25 cellular contexts compared by ENCODE assay signal in genomic region chr2:157936464-157936863, GRCh38.
"Had no signal": no experiment of that assay in that cellular context is flagged by ENCODE, and none has a peak within 500 bp of the region (broad histone marks: within the 10 kb centered on the region; RNA-seq: fewer than 3 reads in every experiment).

No MANE protein-coding gene starts in this region.

- ATAC-seq: effector memory CD8-positive, alpha-beta T cell; gastroesophageal sphincter; left lung; naive thymus-derived CD8-positive, alpha-beta T cell; T-cell; upper lobe of right lung had no signal

- H3K4me3 ChIP-seq: dorsolateral prefrontal cortex, esophagus squamous epithelium, gastroesophageal sphincter, left lung, lung, neural progenitor cell, sigmoid colon, upper lobe of right lung had no signal

- DNase-seq: activated CD4-positive, alpha-beta T cell treated with anti-CD3 and anti-CD28 coated beads for 1 hour; activated CD4-positive, alpha-beta T cell treated with anti-CD3 and anti-CD28 coated beads, Interleukin-2, amount 50 U/mL, for 1 hour; activated gamma-delta T cell treated with Interleukin-2 at 50 U/mL for 16 hours; activated T-cell treated with anti-CD3 and anti-CD28 coated beads, Interleukin-2, amount 50 U/mL, for 1 hour; anterior cingulate cortex; brain microvascular endothelial cell; dorsolateral prefrontal cortex; effector memory CD8-positive, alpha-beta T cell; esophagus squamous epithelium; head of caudate nucleus; kidney; retina; sigmoid colon; stimulated activated CD4-positive, alpha-beta T cell treated with anti-CD3 and anti-CD28 coated beads, Interleukin-2, amount 100 ng/mL, for 48 hours; stimulated activated naive CD4-positive, alpha-beta T cell treated with Interleukin-2 at 50 U/mL for 16 hours; T-cell; upper lobe of right lung; WERI-Rb-1 had no signal

- FAIRE-seq: colon, endothelial cell of umbilical vein, kidney had no signal

- H3K36me3 ChIP-seq: brain microvascular endothelial cell, esophagus squamous epithelium, gastroesophageal sphincter, left lung, neural progenitor cell, sigmoid colon, upper lobe of right lung, WERI-Rb-1 had no signal

- H3K27me3 ChIP-seq: dorsolateral prefrontal cortex, left lung, upper lobe of right lung had no signal
